In genomic region chr6:143027058-143027457, GRCh38 we compare ENCODE assay signal across 8 cellular contexts. TPM values are rescaled to one million over a fixed set of nuclear protein-coding genes. Genes with fewer than 3 reads are reported as not detected.
DNase-seq lines count a peak whose midpoint lies in the region; ATAC-seq lines count a peak whose summit lies in the region.

No MANE protein-coding gene starts in this region.

- H3K36me3 ChIP-seq in MG63, result no peaks in the 10 kb centered on the region

- DNase-seq in OCI-M1 (lab: John Stamatoyannopoulos, UW) (peak; percentile 45), left ventricle myocardium superior (peak; percentile 52), MG63 (no peak)
- peak; percentile 51 for DNase-seq in activated naive CD4-positive, alpha-beta T cell treated with Interleukin-2 at 50 U/mL for 16 hours
- DNase-seq in stimulated activated CD4-positive, alpha-beta T cell treated with anti-CD3 and anti-CD28 coated beads, Interleukin-12 subunit alpha, Interleukin-12 subunit beta, amount 100 ng/mL, for 24 hours (ENCODE audit: low read depth in 2 of 2), result peak; percentile 13 to 43

- intact Hi-C loops in left ventricle myocardium superior (cut with micrococcal nuclease), result loop anchor here (5.0 to 10.0 kb wide), 2 partner anchors 72 to 335 kb away; no protein-coding TSS in a partner anchor

- no peaks in the 10 kb centered on the region for H3K27me3 ChIP-seq in MG63

- 0 out of 2 replicates have a peak, but pooled peaks cover 6% of the 10 kb centered on the region for H3K9me3 ChIP-seq in MG63

- ATAC-seq in GM18511 (IDR thresholded peaks at IDR 0.05; ENCODE audit: unreplicated experiment) (peak; percentile 56), left ventricle myocardium superior (peak; percentile 74), HG03439 (IDR thresholded peaks at IDR 0.05; ENCODE audit: unreplicated experiment) (no peak), HG03378 (IDR thresholded peaks at IDR 0.05; ENCODE audit: unreplicated experiment) (no peak)

- no peak overlapping the region for H3K4me3 ChIP-seq in MG63

RNA-seq across cellular contexts. Expression of gene AIG1, which starts 33.6 kb away (rescaled TPM):
- 91.5 TPM for total RNA-seq in left ventricle myocardium superior
- 36.6 and 42.5 TPM in 2 replicates for total RNA-seq in MG63 (2014; rRNA removed; shearing (Covaris generic); ENCODE audit: low replicate concordance)

Comparison
In these comparisons a context has a peak if more than half of its experiments do, and no peak if none do; other contexts are left out.
1. ATAC-seq: peak in GM18511 (single experiment) and left ventricle myocardium superior (single experiment); none in HG03439 (single experiment) and HG03378 (single experiment).